In the genomic region with DNA sequence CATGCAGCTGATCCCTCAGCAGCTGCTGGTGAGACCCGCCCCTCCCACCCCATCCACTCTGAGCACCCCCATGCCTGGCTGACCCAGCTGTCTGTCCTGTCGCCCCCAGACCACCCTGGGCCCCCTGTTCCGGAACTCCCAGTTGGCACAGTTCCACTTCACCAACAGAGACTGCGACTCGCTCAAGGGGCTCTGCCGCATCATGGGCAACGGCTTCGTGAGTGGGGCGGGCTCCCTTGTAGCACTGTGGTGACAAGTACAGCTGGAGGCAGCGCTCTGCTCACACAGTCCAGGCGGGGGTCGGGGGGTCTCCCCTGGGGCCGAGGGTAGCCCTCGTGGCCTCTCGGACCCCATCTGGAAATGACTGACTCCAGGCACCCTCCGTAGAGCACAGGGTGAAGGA, we compare ENCODE assay signal across 2 cellular contexts.
TF ChIP-seq lines count a peak whose summit lies in the region.

No MANE protein-coding gene starts in this region.

TF ChIP-seq in SK-N-SH, 30 proteins besides CTCF, POLR2A, EP300 and RAD21:
- TF ChIP-seq RXRA (IDR thresholded peaks at IDR 0.05; ENCODE audit: borderline replicate concordance, low read depth) (no peak), RFX5 (IDR thresholded peaks at IDR 0.05; ENCODE audit: low read length) (no peak), MXI1 (IDR thresholded peaks at IDR 0.05; ENCODE audit: low read depth, low read length) (no peak), GABPA (IDR thresholded peaks at IDR 0.05; ENCODE audit: low read depth) (no peak), SIN3A (IDR thresholded peaks at IDR 0.05; ENCODE audit: borderline replicate concordance, low read depth, low read length) (0 out of 2 replicates have a peak, but pooled peaks have one; percentile 4)
- TF ChIP-seq, protein P1, sequence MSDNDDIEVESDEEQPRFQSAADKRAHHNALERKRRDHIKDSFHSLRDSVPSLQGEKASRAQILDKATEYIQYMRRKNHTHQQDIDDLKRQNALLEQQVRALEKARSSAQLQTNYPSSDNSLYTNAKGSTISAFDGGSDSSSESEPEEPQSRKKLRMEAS (IDR thresholded peaks at IDR 0.05; ENCODE audit: low read depth): no peak

TF ChIP-seq in SK-N-SH treated with all-trans-retinoic acid at 6 μM for 48 hours, 23 proteins besides CTCF, POLR2A, EP300 and RAD21:
- TF ChIP-seq, protein P2, sequence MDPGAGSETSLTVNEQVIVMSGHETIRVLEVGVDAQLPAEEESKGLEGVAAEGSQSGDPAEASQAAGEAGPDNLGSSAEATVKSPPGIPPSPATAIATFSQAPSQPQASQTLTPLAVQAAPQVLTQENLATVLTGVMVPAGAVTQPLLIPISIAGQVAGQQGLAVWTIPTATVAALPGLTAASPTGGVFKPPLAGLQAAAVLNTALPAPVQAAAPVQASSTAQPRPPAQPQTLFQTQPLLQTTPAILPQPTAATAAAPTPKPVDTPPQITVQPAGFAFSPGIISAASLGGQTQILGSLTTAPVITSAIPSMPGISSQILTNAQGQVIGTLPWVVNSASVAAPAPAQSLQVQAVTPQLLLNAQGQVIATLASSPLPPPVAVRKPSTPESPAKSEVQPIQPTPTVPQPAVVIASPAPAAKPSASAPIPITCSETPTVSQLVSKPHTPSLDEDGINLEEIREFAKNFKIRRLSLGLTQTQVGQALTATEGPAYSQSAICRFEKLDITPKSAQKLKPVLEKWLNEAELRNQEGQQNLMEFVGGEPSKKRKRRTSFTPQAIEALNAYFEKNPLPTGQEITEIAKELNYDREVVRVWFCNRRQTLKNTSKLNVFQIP (CRISPR knock-in tag; IDR thresholded peaks at IDR 0.05; ENCODE audit: borderline replicate concordance, low read depth): no peak
- TF ChIP-seq ARNTL (CRISPR knock-in tag; IDR thresholded peaks at IDR 0.05; ENCODE audit: borderline replicate concordance, low read depth) (no peak), TCF4 (CRISPR knock-in tag; IDR thresholded peaks at IDR 0.05; ENCODE audit: borderline replicate concordance) (no peak), GLIS3 (CRISPR knock-in tag; IDR thresholded peaks at IDR 0.05) (no peak), ZC3H10 (CRISPR knock-in tag; IDR thresholded peaks at IDR 0.05) (no peak), ZNF70 (CRISPR knock-in tag; IDR thresholded peaks at IDR 0.05) (no peak), RARB (CRISPR knock-in tag; IDR thresholded peaks at IDR 0.05) (no peak), ZNF8 (CRISPR knock-in tag; IDR thresholded peaks at IDR 0.05) (no peak), PPARA (CRISPR knock-in tag; IDR thresholded peaks at IDR 0.05; ENCODE audit: borderline replicate concordance) (no peak)
- TF ChIP-seq, protein P3, sequence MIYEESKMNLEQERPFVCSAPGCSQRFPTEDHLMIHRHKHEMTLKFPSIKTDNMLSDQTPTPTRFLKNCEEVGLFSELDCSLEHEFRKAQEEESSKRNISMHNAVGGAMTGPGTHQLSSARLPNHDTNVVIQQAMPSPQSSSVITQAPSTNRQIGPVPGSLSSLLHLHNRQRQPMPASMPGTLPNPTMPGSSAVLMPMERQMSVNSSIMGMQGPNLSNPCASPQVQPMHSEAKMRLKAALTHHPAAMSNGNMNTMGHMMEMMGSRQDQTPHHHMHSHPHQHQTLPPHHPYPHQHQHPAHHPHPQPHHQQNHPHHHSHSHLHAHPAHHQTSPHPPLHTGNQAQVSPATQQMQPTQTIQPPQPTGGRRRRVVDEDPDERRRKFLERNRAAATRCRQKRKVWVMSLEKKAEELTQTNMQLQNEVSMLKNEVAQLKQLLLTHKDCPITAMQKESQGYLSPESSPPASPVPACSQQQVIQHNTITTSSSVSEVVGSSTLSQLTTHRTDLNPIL (CRISPR knock-in tag; IDR thresholded peaks at IDR 0.05; ENCODE audit: low read depth): no peak
